Comparison of ENCODE assay signal across 15 cellular contexts in genomic region chr7:4740796-4741195, GRCh38. TPM values are rescaled to one million over a fixed set of nuclear protein-coding genes. Genes with fewer than 3 reads are reported as not detected.
DNase-seq lines count a peak whose midpoint lies in the region; ATAC-seq and TF ChIP-seq lines count a peak whose summit lies in the region.
"Had no signal": no experiment of that assay in that cellular context is flagged by ENCODE, and none has a peak within 500 bp of the region (broad histone marks: within the 10 kb centered on the region; RNA-seq: fewer than 3 reads in every experiment).

No MANE protein-coding gene starts in this region.

- no peak overlapping the region for H3K4me3 ChIP-seq in Caco-2 (ENCODE audit: low read depth, low read length)

- intact Hi-C loops in Caco-2 (cut with micrococcal nuclease; ENCODE audit: unreplicated experiment), result no loop called here

- H3K4me3 Mint-ChIP-seq in Caco-2 (ENCODE audit: unreplicated experiment) (no peak overlapping the region), brain (no peak overlapping the region), nephron progenitor cell (peak overlapping the region; percentile 25)
- no peak overlapping the region for H3K4me3 Mint-ChIP-seq in stimulated activated naive B cell treated with anti-CD40 and anti-IgM and Interleukin-4, amounts not matched to agents 10 μg/mL and 1 μg/mL and 100 μg/mL, for 72 hours
- H3K4me3 Mint-ChIP-seq: B cell; CD8-positive, alpha-beta T cell had no signal

- H3K9me3 Mint-ChIP-seq in Caco-2 (ENCODE audit: unreplicated experiment) (no peaks in the 10 kb centered on the region), brain (no peaks in the 10 kb centered on the region), nephron progenitor cell (no peaks in the 10 kb centered on the region)
- H3K9me3 Mint-ChIP-seq in stimulated activated naive B cell treated with anti-CD40 and anti-IgM and Interleukin-4, amounts not matched to agents 10 μg/mL and 1 μg/mL and 100 μg/mL, for 72 hours, result no peaks in the 10 kb centered on the region
- H3K9me3 Mint-ChIP-seq: CD8-positive, alpha-beta T cell had no signal

- H3K4me1 Mint-ChIP-seq in Caco-2 (ENCODE audit: low read depth, unreplicated experiment) (peaks cover 31% of the 10 kb centered on the region), brain (peaks cover 55% of the 10 kb centered on the region), nephron progenitor cell (peaks cover 89% of the 10 kb centered on the region)
- H3K4me1 Mint-ChIP-seq in stimulated activated naive B cell treated with anti-CD40 and anti-IgM and Interleukin-4, amounts not matched to agents 10 μg/mL and 1 μg/mL and 100 μg/mL, for 72 hours, result peaks cover 46 to 84% of the 10 kb centered on the region in 2 donors

- CTCF ChIA-PET in Caco-2 (lab: Charles Lee), result no interaction called here

- H3K27ac Mint-ChIP-seq in Caco-2 (ENCODE audit: unreplicated experiment), result peak overlapping the region; percentile 29
- H3K27ac Mint-ChIP-seq in brain, result peak overlapping the region in 3 of 5 experiments; percentile 9 to 57 (median 48)
- peak overlapping the region; percentile 68 for H3K27ac Mint-ChIP-seq in nephron progenitor cell
- H3K27ac Mint-ChIP-seq in stimulated activated naive B cell treated with anti-CD40 and anti-IgM and Interleukin-4, amounts not matched to agents 10 μg/mL and 1 μg/mL and 100 μg/mL, for 72 hours, result peak overlapping the region; percentile 37
- H3K27ac Mint-ChIP-seq: B cell had no signal

- H3K4me1 ChIP-seq in Caco-2, result peaks cover 39% of the 10 kb centered on the region

- peaks cover 9% of the 10 kb centered on the region for H3K36me3 ChIP-seq in Caco-2 (ENCODE audit: control insufficient read depth, insufficient read depth, low read length)

- POLR2A ChIA-PET in Caco-2 (lab: Charles Lee), result no interaction called here

- TF ChIP-seq CTCF in Caco-2 (IDR thresholded peaks at IDR 0.05; ENCODE audit: insufficient read depth in 1 of 2, low read depth in 1 of 2, low read length in 1 of 2, severe bottlenecking in 1 of 2, unreplicated experiment in 1 of 2), result no peak
- no peak for TF ChIP-seq CTCF in brain (conservative IDR thresholded peaks at IDR 0.05)
- TF ChIP-seq CTCF in nephron progenitor cell (IDR thresholded peaks at IDR 0.05), result no peak

- H3K27me3 Mint-ChIP-seq in Caco-2 (ENCODE audit: insufficient read depth, unreplicated experiment), result no peaks in the 10 kb centered on the region
- H3K27me3 Mint-ChIP-seq in brain, result peaks cover 3% of the 10 kb centered on the region
- peaks cover 6% of the 10 kb centered on the region for H3K27me3 Mint-ChIP-seq in nephron progenitor cell (ENCODE audit: low read depth, poor library complexity)
- no peaks in the 10 kb centered on the region for H3K27me3 Mint-ChIP-seq in stimulated activated naive B cell treated with anti-CD40 and anti-IgM and Interleukin-4, amounts not matched to agents 10 μg/mL and 1 μg/mL and 100 μg/mL, for 72 hours
- H3K27me3 Mint-ChIP-seq: B cell had no signal

- no peaks in the 10 kb centered on the region for H3K9me3 ChIP-seq in Caco-2

- BruUV-seq in Caco-2 (replicated peaks; lab: Mats Ljungman, UMichigan), result no TSS peak

- no peaks in the 10 kb centered on the region for H3K27me3 ChIP-seq in Caco-2 (replicated peaks; ENCODE audit: control insufficient read depth, insufficient read depth, low read length)

- DNase-seq in Caco-2 (no peak), nephron progenitor cell (no peak)
- DNase-seq in stimulated activated naive B cell treated with anti-CD40 and anti-IgM and Interleukin-4, amounts not matched to agents 10 μg/mL and 1 μg/mL and 100 μg/mL, for 72 hours, result no peak
- DNase-seq: DMS79 treated with DMSO at 0.1 percent for 48 hours, GOT3, NCI-H1105 treated with DMSO at 0.1 percent for 48 hours, NCI-H187, NCI-H526 treated with DMSO at 0.1 percent for 48 hours, OCI-M1 had no signal

- ATAC-seq in stimulated activated naive B cell treated with anti-CD40 and anti-IgM and Interleukin-4, amounts not matched to agents 10 μg/mL and 1 μg/mL and 100 μg/mL, for 72 hours (replicated peaks), result no peak
- no peak for ATAC-seq in GM18858 (IDR thresholded peaks at IDR 0.05; ENCODE audit: unreplicated experiment)
- no peak for ATAC-seq in GM19328 (IDR thresholded peaks at IDR 0.05; ENCODE audit: unreplicated experiment)
- ATAC-seq in HG02588 (IDR thresholded peaks at IDR 0.05; ENCODE audit: unreplicated experiment), result no peak
- ATAC-seq: CD8-positive, alpha-beta T cell had no signal

- peaks cover 78% of the 10 kb centered on the region for H3K36me3 Mint-ChIP-seq in Caco-2 (ENCODE audit: insufficient read depth, unreplicated experiment)
- H3K36me3 Mint-ChIP-seq in brain, result peaks cover 40% of the 10 kb centered on the region
- H3K36me3 Mint-ChIP-seq in nephron progenitor cell (ENCODE audit: low read depth), result peaks cover 36% of the 10 kb centered on the region
- peaks cover 43 to 47% of the 10 kb centered on the region in 2 donors for H3K36me3 Mint-ChIP-seq in stimulated activated naive B cell treated with anti-CD40 and anti-IgM and Interleukin-4, amounts not matched to agents 10 μg/mL and 1 μg/mL and 100 μg/mL, for 72 hours

RNA-seq across cellular contexts. Expression of gene AP5Z1, which starts 34.6 kb away (rescaled TPM):
- total RNA-seq in Caco-2 (2022), result 64.7 and 66.8 TPM in 2 replicates
- polyA plus RNA-seq in brain (ENCODE audit: insufficient read depth, low read depth, low replicate concordance), result 19.5 TPM

RNA-seq across cellular contexts. Expression of gene FOXK1, which starts 58.7 kb away (rescaled TPM):
- 50.8 and 51.2 TPM in 2 replicates for total RNA-seq in Caco-2 (2022)
- 8.0 TPM for polyA plus RNA-seq in brain (ENCODE audit: insufficient read depth, low read depth, low replicate concordance)
